22 cellular contexts compared by ENCODE assay signal in the genomic region with DNA sequence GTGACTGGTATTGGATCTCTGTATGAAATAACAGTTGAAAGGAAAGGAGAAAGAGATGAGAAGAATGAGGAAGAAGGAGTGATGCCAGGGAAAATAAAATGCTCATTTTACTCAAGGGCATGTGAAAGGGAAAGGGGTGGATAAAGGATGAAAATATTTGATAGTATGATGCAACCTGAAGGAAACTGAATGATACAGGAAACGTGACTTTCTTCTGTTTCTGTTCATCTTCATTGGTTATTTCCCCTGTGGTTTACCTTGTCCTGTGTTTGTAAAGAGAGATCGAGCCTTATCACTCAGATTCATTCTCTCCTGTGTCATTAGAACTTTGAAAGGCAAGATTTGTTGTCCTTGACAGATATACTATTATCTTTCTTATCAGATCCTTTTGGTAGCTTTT.
A peak's percentile ranks its signal among the peaks of the same experiment; 100 is the strongest.
DNase-seq lines count a peak whose midpoint lies in the region; ATAC-seq, FAIRE-seq and TF ChIP-seq lines count a peak whose summit lies in the region.
"Had no signal": no experiment of that assay in that cellular context is flagged by ENCODE, and none has a peak within 500 bp of the region (broad histone marks: within the 10 kb centered on the region; RNA-seq: fewer than 3 reads in every experiment).

No MANE protein-coding gene starts in this region.

- H2BK15ac ChIP-seq in H1 (ENCODE audit: low read length) = no peak overlapping the region

- H2BK20ac ChIP-seq in H1 (ENCODE audit: low read length) = no peak overlapping the region

- TF ChIP-seq POLR2A in H1 (IDR thresholded peaks at IDR 0.05; ENCODE audit: control extremely low read depth in 1 of 2, low read depth in 2 of 2, low read length in 2 of 2) (no peak), tibial nerve (IDR thresholded peaks at IDR 0.05) (no peak)

- no peak overlapping the region for H3K9ac ChIP-seq in H1 (replicated peaks in 1 of 4; ENCODE audit: extremely low read depth in 1 of 4, low read depth in 3 of 4, low read length in 3 of 4)

- H2AK5ac ChIP-seq in H1 (ENCODE audit: low read depth, low read length) = no peak overlapping the region

- no peak overlapping the region for H4K5ac ChIP-seq in H1 (ENCODE audit: insufficient read length, low read depth, low read length)

- TF ChIP-seq CTCF in AG10803 (conservative IDR thresholded peaks at IDR 0.05; ENCODE audit: low read length) = no peak
- no peak for TF ChIP-seq CTCF in H1 (IDR thresholded peaks at IDR 0.05; ENCODE audit: control extremely low read depth in 1 of 3, insufficient read depth in 1 of 3, low read depth in 1 of 3, low read length in 3 of 3)
- TF ChIP-seq CTCF in D721Med (IDR thresholded peaks at IDR 0.05; ENCODE audit: insufficient read depth, missing control alignments) = no peak
- no peak for TF ChIP-seq CTCF in tibial nerve (IDR thresholded peaks at IDR 0.05)

- H3K36me3 ChIP-seq in H1 (ENCODE audit: control insufficient read depth in 2 of 4, insufficient read depth in 4 of 4, low read length in 3 of 4) = no peaks in the 10 kb centered on the region
- H3K36me3 ChIP-seq in tibial nerve = no peaks in the 10 kb centered on the region
- H3K36me3 ChIP-seq: MG63, right lobe of liver, SJSA1, suprapubic skin, uterus had no signal

- no peak overlapping the region for H2BK120ac ChIP-seq in H1 (replicated peaks; ENCODE audit: low read depth, low read length)

- no peak for TF ChIP-seq RAD21 in H1 (IDR thresholded peaks at IDR 0.05 in 1 of 2, conservative IDR thresholded peaks at IDR 0.05 in 1 of 2; ENCODE audit: low read depth in 2 of 2, low read length in 2 of 2)

- H3K23ac ChIP-seq in H1 (ENCODE audit: insufficient read length) = no peak overlapping the region

- H2BK5ac ChIP-seq in H1 (ENCODE audit: low read depth, low read length) = no peak overlapping the region

- H3K79me2 ChIP-seq in H1 (ENCODE audit: control insufficient read depth in 1 of 2, insufficient read depth in 2 of 2, low read length in 2 of 2) = no peaks in the 10 kb centered on the region

- DNase-seq in AG10803 (ENCODE audit: low read depth) (peak; percentile 7), NCI-H460 (ENCODE audit: extremely low read depth, low read depth) (peak; percentile 21), H1 (ENCODE audit: low read depth in 1 of 2, low spot score in 2 of 2) (no peak), NCI-H2029 treated with DMSO at 0.1 percent for 48 hours (lab: John Stamatoyannopoulos, UW) (no peak), D721Med (ENCODE audit: insufficient read length, low spot score) (no peak), tibial nerve (ENCODE audit: low spot score in 2 of 2) (no peak), SW480 (ENCODE audit: low spot score) (no peak)
- DNase-seq: activated CD8-positive, alpha-beta T cell treated with anti-CD3 and anti-CD28 coated beads, Interleukin-2, amount 10 ng/mL, durations not matched to agents 7 days and 5 days; activated naive CD4-positive, alpha-beta T cell; activated T-cell treated with anti-CD3 and anti-CD28 coated beads, Interleukin-2, amount 50 U/mL, for 1 hour; effector memory CD4-positive, alpha-beta T cell; H9; MG63; NCI-H1436 treated with DMSO at 0.1 percent for 48 hours; NCI-H748 treated with DMSO at 0.1 percent for 48 hours; nephron progenitor cell; right lobe of liver; uterus had no signal

- FAIRE-seq in H1 (lab: Jason Lieb, UNC) (no peak), D721Med (lab: Jason Lieb, UNC) (no peak)
- FAIRE-seq: HepG2 had no signal

- no peak overlapping the region for H3K4ac ChIP-seq in H1 (replicated peaks; ENCODE audit: insufficient read length, low read depth, low read length)

- no peak overlapping the region for H3K27ac ChIP-seq in H1 (ENCODE audit: low read depth, low read length)
- no peak overlapping the region for H3K27ac ChIP-seq in tibial nerve
- H3K27ac ChIP-seq: right lobe of liver, SJSA1, suprapubic skin had no signal

- H3K9me3 ChIP-seq in H1 (ENCODE audit: insufficient read depth in 2 of 2, low read depth in 1 of 2, low read length in 1 of 2) (no peaks in the 10 kb centered on the region), tibial nerve (no peaks in the 10 kb centered on the region)
- H3K9me3 ChIP-seq: MG63, right lobe of liver, SJSA1, suprapubic skin, uterus had no signal

- H4K8ac ChIP-seq in H1 (ENCODE audit: extremely low read depth, insufficient read depth, low read length) = no peak overlapping the region

- no peak overlapping the region for H3K56ac ChIP-seq in H1 (replicated peaks; ENCODE audit: insufficient read length, low read depth, low read length)

- H3K4me1 ChIP-seq in H1 (replicated peaks in 1 of 4; ENCODE audit: control insufficient read depth in 3 of 4, insufficient read depth in 4 of 4, low read length in 3 of 4) = no peaks in the 10 kb centered on the region
- H3K4me1 ChIP-seq in tibial nerve = no peaks in the 10 kb centered on the region
- H3K4me1 ChIP-seq: right lobe of liver, SJSA1, suprapubic skin, uterus had no signal

- no peaks in the 10 kb centered on the region for H3K23me2 ChIP-seq in H1 (ENCODE audit: low read depth, low read length)

- H3K27me3 ChIP-seq in H1 (replicated peaks in 1 of 4; ENCODE audit: control insufficient read depth in 3 of 4, extremely low read depth in 1 of 4, insufficient read depth in 3 of 4, low read length in 3 of 4) (no peaks in the 10 kb centered on the region), tibial nerve (no peaks in the 10 kb centered on the region)
- H3K27me3 ChIP-seq: MG63, right lobe of liver, SJSA1, suprapubic skin, uterus had no signal

- peak overlapping the region; percentile 35; the same call in 1 of the 2 replicates for H2AFZ ChIP-seq in H1 (ENCODE audit: low read length)

- H3K14ac ChIP-seq in H1 (ENCODE audit: insufficient read length) = no peak overlapping the region

- WGBS in H1 (ENCODE audit: extremely low coverage in 1 of 2, insufficient coverage in 1 of 2, insufficient read length in 1 of 2, insufficient replicate concordance in 2 of 2, low coverage in 1 of 2, low lambda C conversion rate in 2 of 2, missing lambda C conversion rate in 1 of 2), 2 experiments = 90% methylated on average over 2 of the region's 2 CpGs; no CpG with 5 or more reads in 1 of the 2 experiments
- WGBS in tibial nerve, 2 donors = 54 to 61% methylated on average over 2 of the region's 2 CpGs

- H3K4me2 ChIP-seq in H1 (ENCODE audit: insufficient read depth in 1 of 2, low read depth in 2 of 2, low read length in 2 of 2) = no peak overlapping the region

- no peaks in the 10 kb centered on the region for H3K79me1 ChIP-seq in H1 (ENCODE audit: low read depth, low read length)

- CTCF ChIA-PET in H1 (lab: Charles Lee; ENCODE audit: partially characterized antibody) = no interaction called here

- no peak overlapping the region for H2BK12ac ChIP-seq in H1 (ENCODE audit: low read depth, low read length)

- H3K18ac ChIP-seq in H1 (ENCODE audit: extremely low read depth, low read length) = no peak overlapping the region

- POLR2A ChIA-PET in H1 (lab: Charles Lee; ENCODE audit: partially characterized antibody) = no interaction called here

- TF ChIP-seq EP300 in H1 (IDR thresholded peaks at IDR 0.05; ENCODE audit: borderline replicate concordance in 1 of 2, low read depth in 2 of 2, low read length in 2 of 2) (no peak), tibial nerve (IDR thresholded peaks at IDR 0.05) (no peak)

- H3K4me3 ChIP-seq in AG10803 (ENCODE audit: low read length) (no peak overlapping the region), H1 (ENCODE audit: extremely low read depth in 1 of 4, insufficient read depth in 2 of 4, low read depth in 3 of 4, low read length in 4 of 4) (no peak overlapping the region), tibial nerve (no peak overlapping the region)
- H3K4me3 ChIP-seq: MG63, right lobe of liver, SJSA1, suprapubic skin, uterus had no signal

- ATAC-seq in GM21360 (IDR thresholded peaks at IDR 0.05; ENCODE audit: unreplicated experiment) = peak; percentile 67
- ATAC-seq: activated CD8-positive, alpha-beta T cell treated with anti-CD3 and anti-CD28 coated beads, Interleukin-2, amount 10 ng/mL, durations not matched to agents 7 days and 5 days; HepG2; right lobe of liver had no signal

- no peaks in the 10 kb centered on the region for H4K20me1 ChIP-seq in H1 (replicated peaks in 1 of 2; ENCODE audit: control insufficient read depth in 1 of 2, insufficient read depth in 2 of 2, low read length in 2 of 2)

- no peak overlapping the region for H4K91ac ChIP-seq in H1 (replicated peaks; ENCODE audit: insufficient read length, low read length)

TF ChIP-seq in H1, 55 proteins besides CTCF, POLR2A, EP300 and RAD21:
- no peak for TF ChIP-seq CTBP2 (IDR thresholded peaks at IDR 0.05; ENCODE audit: borderline replicate concordance, insufficient read depth, insufficient read length, low read length)
- no peak for TF ChIP-seq CBX8 (IDR thresholded peaks at IDR 0.05; ENCODE audit: borderline replicate concordance, low read depth, low read length)
- no peak for TF ChIP-seq NRF1 (IDR thresholded peaks at IDR 0.05; ENCODE audit: low read depth, low read length)
- TF ChIP-seq NANOG (IDR thresholded peaks at IDR 0.05; ENCODE audit: insufficient read depth, low read depth, low read length, poor library complexity, severe bottlenecking) = no peak
- peak; percentile 6; the same call in 1 of the 2 replicates for TF ChIP-seq CEBPB (IDR thresholded peaks at IDR 0.05; ENCODE audit: low read depth, low read length)

Comparison
In these comparisons a context has a peak if more than half of its experiments do, and no peak if none do; other contexts are left out.
1. DNase-seq: peak in AG10803 (single experiment) and NCI-H460 (single experiment); none in H1 (0 of 2), NCI-H2029 treated with DMSO at 0.1 percent for 48 hours (single experiment), D721Med (single experiment), tibial nerve (0 of 2) and SW480 (single experiment).